In the genomic region with DNA sequence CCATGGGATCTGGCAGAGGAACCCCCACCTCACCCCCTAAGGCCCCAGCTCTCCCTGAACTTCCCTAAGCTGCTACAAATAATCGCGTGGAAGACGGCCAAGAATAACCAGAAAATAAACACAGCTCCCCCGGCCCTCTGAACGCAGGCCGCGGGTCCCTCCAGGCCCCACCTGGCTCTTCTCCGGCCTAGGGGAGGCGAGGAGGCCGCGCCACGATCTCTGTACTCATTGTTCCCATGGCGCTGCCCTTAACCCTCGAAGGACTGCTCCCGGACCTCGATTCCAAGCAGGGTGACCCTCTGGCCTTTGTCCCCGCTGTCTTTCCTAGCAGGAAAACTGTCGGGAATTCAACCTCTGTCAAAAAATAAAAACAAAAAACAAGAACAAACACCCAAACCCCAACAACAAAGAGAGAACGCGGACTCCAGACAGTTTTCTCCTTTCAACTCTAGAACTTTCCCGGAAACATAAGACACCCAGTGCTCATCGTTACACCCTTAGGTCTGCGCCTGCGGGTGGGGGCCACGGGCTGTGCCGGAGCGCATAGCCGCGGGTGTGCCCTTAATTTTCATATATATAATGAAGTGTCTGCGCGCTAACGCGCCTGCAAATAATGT, we compare ENCODE assay signal across 25 cellular contexts. TPM values are rescaled to one million over a fixed set of nuclear protein-coding genes. Genes with fewer than 3 reads are reported as not detected.
DNase-seq lines count a peak whose midpoint lies in the region; ATAC-seq, FAIRE-seq and TF ChIP-seq lines count a peak whose summit lies in the region.
"Had no signal": no experiment of that assay in that cellular context is flagged by ENCODE, and none has a peak within 500 bp of the region (broad histone marks: within the 10 kb centered on the region; RNA-seq: fewer than 3 reads in every experiment).

No MANE protein-coding gene starts in this region.

- H3K27ac Mint-ChIP-seq in T-helper 1 cell treated with Interleukin-12 subunit alpha and Interleukin-12 subunit beta and Interleukin-4 antibody, amounts not matched to agents 30 μg/mL and 1 μg/mL, for 36 hours = peak overlapping the region; percentile 20
- no peak overlapping the region for H3K27ac Mint-ChIP-seq in neural progenitor cell
- H3K27ac Mint-ChIP-seq: CD8-positive, alpha-beta memory T cell had no signal

- no peak for ATAC-seq in GM18873 (IDR thresholded peaks at IDR 0.05; ENCODE audit: low FRiP score, unreplicated experiment)
- ATAC-seq: Panc1 had no signal

- peaks cover 75% of the 10 kb centered on the region for H3K27me3 Mint-ChIP-seq in T-helper 1 cell treated with Interleukin-12 subunit alpha and Interleukin-12 subunit beta and Interleukin-4 antibody, amounts not matched to agents 30 μg/mL and 1 μg/mL, for 36 hours (ENCODE audit: low read depth)
- peaks cover 83% of the 10 kb centered on the region for H3K27me3 Mint-ChIP-seq in neural progenitor cell (ENCODE audit: insufficient read depth, low read depth)

- no peak overlapping the region for H2BK120ac ChIP-seq in H1 (replicated peaks; ENCODE audit: low read depth, low read length)

- TF ChIP-seq POLR2A in H1 (IDR thresholded peaks at IDR 0.05; ENCODE audit: control extremely low read depth in 1 of 2, low read depth in 2 of 2, low read length in 2 of 2) (no peak), lower leg skin (IDR thresholded peaks at IDR 0.05) (no peak)

- H3K9me3 ChIP-seq in right atrium auricular region = no peaks in the 10 kb centered on the region
- H3K9me3 ChIP-seq in left ventricle myocardium inferior (replicated peaks) = peaks cover 5% of the 10 kb centered on the region
- 0 out of 4 replicates have a peak, but pooled peaks cover 0 to 5% of the 10 kb centered on the region in 2 experiments for H3K9me3 ChIP-seq in H1 (ENCODE audit: insufficient read depth in 2 of 2, low read depth in 1 of 2, low read length in 1 of 2)
- H3K9me3 ChIP-seq in neural progenitor cell (ENCODE audit: low read depth) = no peaks in the 10 kb centered on the region

- FAIRE-seq in H1 (lab: Jason Lieb, UNC) = no peak
- FAIRE-seq: G401.6, GM12892, H54 had no signal

- DNase-seq in T-helper 1 cell (no peak), right atrium auricular region (ENCODE audit: low spot score) (no peak), left ventricle myocardium inferior (no peak), H1 (ENCODE audit: low read depth in 1 of 2, low spot score in 2 of 2) (peak in 1 of 2 experiments; percentile 58), neural progenitor cell (ENCODE audit: low spot score) (peak; percentile 68), lower leg skin (ENCODE audit: low spot score in 2 of 2) (no peak)
- DNase-seq: Calu3; CD8-positive, alpha-beta memory T cell; DMS153; Kasumi-1; NCI-H1436; NCI-H187 treated with DMSO at 0.1 percent for 48 hours; NCI-H2107; NCI-H82; SIG-M5 had no signal

- H3K23me2 ChIP-seq in H1 (ENCODE audit: low read depth, low read length) = no peaks in the 10 kb centered on the region

- no peak for TF ChIP-seq EP300 in H1 (IDR thresholded peaks at IDR 0.05; ENCODE audit: borderline replicate concordance in 1 of 2, low read depth in 2 of 2, low read length in 2 of 2)

- H4K8ac ChIP-seq in H1 (ENCODE audit: extremely low read depth, insufficient read depth, low read length) = no peak overlapping the region

- POLR2A ChIA-PET in H1 (lab: Charles Lee; ENCODE audit: partially characterized antibody) = interaction anchor here (1.0 to 1.3 kb wide), 2 partner anchors 23 to 31 kb away, joined by 4 to 5 read pairs; no protein-coding TSS in a partner anchor

- H3K4me2 ChIP-seq in H1 (ENCODE audit: insufficient read depth in 1 of 2, low read depth in 2 of 2, low read length in 2 of 2) (peak overlapping the region in 1 of 2 experiments; percentile 35; a peak in 1 of 4 replicates), neural progenitor cell (no peak overlapping the region)

- H4K91ac ChIP-seq in H1 (replicated peaks; ENCODE audit: insufficient read length, low read length) = no peak overlapping the region

- no peak overlapping the region for H3K14ac ChIP-seq in H1 (ENCODE audit: insufficient read length)

- no peak overlapping the region for H2BK20ac ChIP-seq in H1 (ENCODE audit: low read length)

- H3F3A ChIP-seq in neural progenitor cell (ENCODE audit: low read depth) = peaks cover 6% of the 10 kb centered on the region

- H2AK5ac ChIP-seq in H1 (ENCODE audit: low read depth, low read length) = no peak overlapping the region

- intact Hi-C loops in left ventricle myocardium inferior (cut with micrococcal nuclease) = no loop called here
- intact Hi-C loops in lower leg skin (cut with DNase I; ENCODE audit: low total_unique reads) = no loop called here

- no peaks in the 10 kb centered on the region for H3K79me1 ChIP-seq in H1 (ENCODE audit: low read depth, low read length)

- H3K9me3 Mint-ChIP-seq in T-helper 1 cell treated with Interleukin-12 subunit alpha and Interleukin-12 subunit beta and Interleukin-4 antibody, amounts not matched to agents 30 μg/mL and 1 μg/mL, for 36 hours = no peaks in the 10 kb centered on the region
- no peaks in the 10 kb centered on the region for H3K9me3 Mint-ChIP-seq in neural progenitor cell

- no peak overlapping the region for H2BK15ac ChIP-seq in H1 (ENCODE audit: low read length)

- no peak overlapping the region for H2BK5ac ChIP-seq in H1 (ENCODE audit: low read depth, low read length)

- H3K36me3 Mint-ChIP-seq in T-helper 1 cell treated with Interleukin-12 subunit alpha and Interleukin-12 subunit beta and Interleukin-4 antibody, amounts not matched to agents 30 μg/mL and 1 μg/mL, for 36 hours (ENCODE audit: low read depth) = no peaks in the 10 kb centered on the region
- H3K36me3 Mint-ChIP-seq in neural progenitor cell = no peaks in the 10 kb centered on the region
- H3K36me3 Mint-ChIP-seq: CD8-positive, alpha-beta memory T cell had no signal

- no peak overlapping the region for H3K4ac ChIP-seq in H1 (replicated peaks; ENCODE audit: insufficient read length, low read depth, low read length)

- H3K9ac ChIP-seq in H1 (replicated peaks in 1 of 4; ENCODE audit: extremely low read depth in 1 of 4, low read depth in 3 of 4, low read length in 3 of 4) = no peak overlapping the region
- H3K9ac ChIP-seq in neural progenitor cell = no peak overlapping the region

- H3K79me2 ChIP-seq in H1 (ENCODE audit: control insufficient read depth in 1 of 2, insufficient read depth in 2 of 2, low read length in 2 of 2) (no peaks in the 10 kb centered on the region), neural progenitor cell (ENCODE audit: low read depth) (no peaks in the 10 kb centered on the region)

- no peak overlapping the region for H3K18ac ChIP-seq in H1 (ENCODE audit: extremely low read depth, low read length)

- no peak overlapping the region for H3K56ac ChIP-seq in H1 (replicated peaks; ENCODE audit: insufficient read length, low read depth, low read length)

- CTCF ChIA-PET in H1 (lab: Charles Lee; ENCODE audit: partially characterized antibody) = interaction anchor here (0.7 to 1.6 kb wide), 11 partner anchors 9 to 459 kb away, joined by 3 to 5 read pairs (median 3); no protein-coding TSS in a partner anchor

- H4K20me1 ChIP-seq in H1 (replicated peaks in 1 of 2; ENCODE audit: control insufficient read depth in 1 of 2, insufficient read depth in 2 of 2, low read length in 2 of 2) (peaks cover 20 to 37% of the 10 kb centered on the region in 2 experiments), neural progenitor cell (ENCODE audit: low read depth) (peaks cover 78% of the 10 kb centered on the region)

- no peak overlapping the region for H2AFZ ChIP-seq in H1 (ENCODE audit: low read length)
- no peak overlapping the region for H2AFZ ChIP-seq in neural progenitor cell (replicated peaks)

- peak overlapping the region; percentile 88 to 94 for H3K27ac ChIP-seq in right atrium auricular region
- H3K27ac ChIP-seq in left ventricle myocardium inferior (replicated peaks) = no peak overlapping the region
- H3K27ac ChIP-seq in H1 (ENCODE audit: low read depth, low read length) = no peak overlapping the region
- no peak overlapping the region for H3K27ac ChIP-seq in neural progenitor cell
- H3K27ac ChIP-seq: C4-2B had no signal

- H3K4me1 ChIP-seq in right atrium auricular region = peaks cover 0 to 52% of the 10 kb centered on the region in 2 donors
- peaks cover 10% of the 10 kb centered on the region for H3K4me1 ChIP-seq in left ventricle myocardium inferior
- peaks cover 6 to 23% (median 9%) of the 10 kb centered on the region in 4 experiments; a peak in 6 of 7 replicates for H3K4me1 ChIP-seq in H1 (replicated peaks in 1 of 4; ENCODE audit: control insufficient read depth in 3 of 4, insufficient read depth in 4 of 4, low read length in 3 of 4)
- no peaks in the 10 kb centered on the region for H3K4me1 ChIP-seq in neural progenitor cell

- no peak overlapping the region for H2BK12ac ChIP-seq in H1 (ENCODE audit: low read depth, low read length)

- no peak overlapping the region for H3K23ac ChIP-seq in H1 (ENCODE audit: insufficient read length)

- H3K27me3 ChIP-seq in right atrium auricular region (no peaks in the 10 kb centered on the region), left ventricle myocardium inferior (ENCODE audit: low read depth) (peaks cover 86% of the 10 kb centered on the region), H1 (replicated peaks in 1 of 4; ENCODE audit: control insufficient read depth in 3 of 4, extremely low read depth in 1 of 4, insufficient read depth in 3 of 4, low read length in 3 of 4) (peaks cover 84 to 94% (median 93%) of the 10 kb centered on the region in 4 experiments), neural progenitor cell (peaks cover 100% of the 10 kb centered on the region)

- H4K5ac ChIP-seq in H1 (ENCODE audit: insufficient read length, low read depth, low read length) = no peak overlapping the region

- no peak overlapping the region for H3K4me3 Mint-ChIP-seq in T-helper 1 cell treated with Interleukin-12 subunit alpha and Interleukin-12 subunit beta and Interleukin-4 antibody, amounts not matched to agents 30 μg/mL and 1 μg/mL, for 36 hours
- no peak overlapping the region for H3K4me3 Mint-ChIP-seq in neural progenitor cell
- H3K4me3 Mint-ChIP-seq: CD8-positive, alpha-beta memory T cell had no signal

- H3K4me3 ChIP-seq in right atrium auricular region (peak overlapping the region; percentile 11 to 35), left ventricle myocardium inferior (no peak overlapping the region), H1 (ENCODE audit: extremely low read depth in 1 of 4, insufficient read depth in 2 of 4, low read depth in 3 of 4, low read length in 4 of 4) (no peak overlapping the region), neural progenitor cell (no peak overlapping the region), lower leg skin (ENCODE audit: low read depth, poor library complexity, severe bottlenecking) (no peak overlapping the region)

- H3K4me1 Mint-ChIP-seq in T-helper 1 cell treated with Interleukin-12 subunit alpha and Interleukin-12 subunit beta and Interleukin-4 antibody, amounts not matched to agents 30 μg/mL and 1 μg/mL, for 36 hours (ENCODE audit: low read depth) = no peaks in the 10 kb centered on the region
- H3K4me1 Mint-ChIP-seq in neural progenitor cell = no peaks in the 10 kb centered on the region
- H3K4me1 Mint-ChIP-seq: CD8-positive, alpha-beta memory T cell had no signal

- no peak for TF ChIP-seq RAD21 in H1 (IDR thresholded peaks at IDR 0.05 in 1 of 2, conservative IDR thresholded peaks at IDR 0.05 in 1 of 2; ENCODE audit: low read depth in 2 of 2, low read length in 2 of 2)

- TF ChIP-seq CTCF in right atrium auricular region (IDR thresholded peaks at IDR 0.05) = no peak
- no peak for TF ChIP-seq CTCF in left ventricle myocardium inferior (IDR thresholded peaks at IDR 0.05; ENCODE audit: borderline replicate concordance)
- no peak for TF ChIP-seq CTCF in H1 (IDR thresholded peaks at IDR 0.05; ENCODE audit: control extremely low read depth in 1 of 3, insufficient read depth in 1 of 3, low read depth in 1 of 3, low read length in 3 of 3)
- TF ChIP-seq CTCF in neural progenitor cell (IDR thresholded peaks at IDR 0.05) = no peak
- no peak for TF ChIP-seq CTCF in lower leg skin (IDR thresholded peaks at IDR 0.05)

- 5% methylated on average over 33 of the region's 33 CpGs; no CpG with 5 or more reads in 1 of the 2 experiments for WGBS in H1 (ENCODE audit: extremely low coverage in 1 of 2, insufficient coverage in 1 of 2, insufficient read length in 1 of 2, insufficient replicate concordance in 2 of 2, low coverage in 1 of 2, low lambda C conversion rate in 2 of 2, missing lambda C conversion rate in 1 of 2), 2 experiments
- 10 to 15% methylated on average over 33 of the region's 33 CpGs for WGBS in lower leg skin, 2 donors

- H3K36me3 ChIP-seq in right atrium auricular region = peaks cover 46% of the 10 kb centered on the region
- H3K36me3 ChIP-seq in left ventricle myocardium inferior = no peaks in the 10 kb centered on the region
- H3K36me3 ChIP-seq in H1 (ENCODE audit: control insufficient read depth in 2 of 4, insufficient read depth in 4 of 4, low read length in 3 of 4) = peaks cover 0 to 7% (median 0%) of the 10 kb centered on the region in 4 experiments; a peak in 2 of 8 replicates
- no peaks in the 10 kb centered on the region for H3K36me3 ChIP-seq in neural progenitor cell

RNA-seq across cellular contexts. Expression of a gene that starts 34.0 kb away (rescaled TPM):
- total RNA-seq in right atrium auricular region (100 to 1,000 TPM; 238 to 345 TPM), left ventricle myocardium inferior (75.1 TPM), neural progenitor cell (ENCODE audit: low replicate concordance) (not detected in 2 replicates), lower leg skin (1 to 10 TPM in 2 of 4 donors, under 1 TPM in 1, not detected in 1; 0.65 to 1.2 (median 1.1) TPM)
- total RNA-seq in H1 (2021; fragmentation: NEBNext Ultra II Directional; extraction: Animal tissue kit (Norgen Biotek cat#: 25700)) = 0.08 TPM in 1 of 2 replicates, not detected in the other
- 0.05 TPM in 1 of 2 replicates, not detected in the other for polyA plus RNA-seq in H1 (2011; rRNA removed)
- polyA plus RNA-seq in H1 (2011; cell fraction: cytosol; rRNA removed) = not detected
- not detected for polyA plus RNA-seq in H1 (2011; cell fraction: nucleus; rRNA removed)
- 0.13 TPM in 1 of 4 replicates, not detected in the others for polyA plus RNA-seq in H1 (2012, experiment 1 of 2)
- not detected for polyA plus RNA-seq in H1 (2012, experiment 2 of 2)
- 0.08 TPM for polyA plus RNA-seq in H1 (2013, experiment 1 of 2)
- 0.09 TPM for polyA plus RNA-seq in H1 (2013, experiment 2 of 2)
- polyA minus RNA-seq in H1 (2011; rRNA and poly(A)+ RNA removed) = not detected in 2 replicates
- polyA minus RNA-seq in H1 (2011; cell fraction: cytosol; rRNA and poly(A)+ RNA removed) = not detected
- not detected for polyA minus RNA-seq in H1 (2011; cell fraction: nucleus; rRNA and poly(A)+ RNA removed)
- total RNA-seq: A172; Calu3; CD8-positive, alpha-beta memory T cell; MCF 10A; NCI-H460 had no signal
- polyA plus RNA-seq: CD8-positive, alpha-beta memory T cell had no signal

Comparison
In these comparisons a context has a peak if more than half of its experiments do, and no peak if none do; other contexts are left out.
1. H3K27ac ChIP-seq: peak in right atrium auricular region (2 of 2); none in left ventricle myocardium inferior (single experiment), H1 (single experiment) and neural progenitor cell (single experiment).
2. H3K4me3 ChIP-seq: peak in right atrium auricular region (2 of 2); none in left ventricle myocardium inferior (single experiment), H1 (0 of 4), neural progenitor cell (single experiment) and lower leg skin (single experiment).
3. RNA of a gene that starts 34.0 kb away (total RNA-seq): 238 to 345 TPM in right atrium auricular region and 75.1 TPM in left ventricle myocardium inferior (single experiment); 0.65 to 1.2 TPM in lower leg skin, 0.08 TPM in H1 and not detected in neural progenitor cell; every median in the first group is over 10 times any median in the second.